1 cellular context compared by ENCODE assay signal in the genomic region with DNA sequence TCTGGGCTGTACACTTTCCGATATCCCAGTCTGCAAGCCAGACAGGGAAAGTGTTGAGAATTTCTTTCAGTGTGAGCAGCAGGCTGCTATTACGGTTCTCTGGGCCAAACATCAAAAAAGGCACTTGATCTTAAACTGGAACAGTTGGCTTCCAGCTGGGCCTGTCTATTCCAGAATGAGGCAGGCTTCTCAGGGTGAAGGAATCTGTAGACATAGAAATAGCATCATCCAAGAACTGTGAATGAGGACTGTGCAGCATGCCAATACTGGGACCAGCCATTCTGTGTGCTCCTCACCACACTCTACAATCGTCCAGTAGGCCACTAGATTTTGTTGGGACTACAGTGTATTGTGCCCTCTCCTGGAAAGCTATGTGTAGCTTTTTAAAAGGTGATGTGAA.
TF ChIP-seq lines count a peak whose summit lies in the region.

No MANE protein-coding gene starts in this region.

TF ChIP-seq in HepG2, 621 proteins besides CTCF, POLR2A, EP300 and RAD21:
- TF ChIP-seq ZNF224 (CRISPR knock-in tag; IDR thresholded peaks at IDR 0.05) (no peak), ZNF235 (CRISPR knock-in tag; IDR thresholded peaks at IDR 0.05; ENCODE audit: borderline replicate concordance) (no peak), ZFYVE20 (CRISPR knock-in tag; IDR thresholded peaks at IDR 0.05; ENCODE audit: borderline replicate concordance, low read depth) (no peak), REPIN1 (CRISPR knock-in tag; IDR thresholded peaks at IDR 0.05; ENCODE audit: borderline replicate concordance, low read depth) (no peak), KDM1A (CRISPR knock-in tag; IDR thresholded peaks at IDR 0.05) (no peak), ZNF20 (CRISPR knock-in tag; IDR thresholded peaks at IDR 0.05) (no peak), ZNF10 (CRISPR knock-in tag; IDR thresholded peaks at IDR 0.05; ENCODE audit: borderline replicate concordance, low read depth) (no peak), ZC3H13 (CRISPR knock-in tag; IDR thresholded peaks at IDR 0.05) (no peak), EEA1 (CRISPR knock-in tag; IDR thresholded peaks at IDR 0.05; ENCODE audit: borderline replicate concordance) (no peak), TMF1 (CRISPR knock-in tag; IDR thresholded peaks at IDR 0.05; ENCODE audit: low read depth) (no peak), NR1H2 (CRISPR knock-in tag; IDR thresholded peaks at IDR 0.05; ENCODE audit: borderline replicate concordance, low read depth) (no peak), ERF (CRISPR knock-in tag; IDR thresholded peaks at IDR 0.05) (no peak), ZNF564 (CRISPR knock-in tag; IDR thresholded peaks at IDR 0.05) (no peak), ZNF883 (CRISPR knock-in tag; IDR thresholded peaks at IDR 0.05; ENCODE audit: not compliant biosample characterization) (no peak), ZNF607 (CRISPR knock-in tag; IDR thresholded peaks at IDR 0.05; ENCODE audit: borderline replicate concordance) (no peak)
- TF ChIP-seq, protein P1, sequence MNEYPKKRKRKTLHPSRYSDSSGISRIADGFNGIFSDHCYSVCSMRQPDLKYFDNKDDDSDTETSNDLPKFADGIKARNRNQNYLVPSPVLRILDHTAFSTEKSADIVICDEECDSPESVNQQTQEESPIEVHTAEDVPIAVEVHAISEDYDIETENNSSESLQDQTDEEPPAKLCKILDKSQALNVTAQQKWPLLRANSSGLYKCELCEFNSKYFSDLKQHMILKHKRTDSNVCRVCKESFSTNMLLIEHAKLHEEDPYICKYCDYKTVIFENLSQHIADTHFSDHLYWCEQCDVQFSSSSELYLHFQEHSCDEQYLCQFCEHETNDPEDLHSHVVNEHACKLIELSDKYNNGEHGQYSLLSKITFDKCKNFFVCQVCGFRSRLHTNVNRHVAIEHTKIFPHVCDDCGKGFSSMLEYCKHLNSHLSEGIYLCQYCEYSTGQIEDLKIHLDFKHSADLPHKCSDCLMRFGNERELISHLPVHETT (CRISPR knock-in tag; conservative IDR thresholded peaks at IDR 0.05) = no peak
